ENCODE assay signal across 1 cellular context in genomic region chr14:35112641-35113040, GRCh38.
TF ChIP-seq lines count a peak whose summit lies in the region.

No MANE protein-coding gene starts in this region.

TF ChIP-seq in WTC11, 78 proteins besides CTCF, POLR2A, EP300 and RAD21 (continued from another document):
- no peak for TF ChIP-seq TEAD4 (CRISPR knock-in tag; IDR thresholded peaks at IDR 0.05)
- no peak for TF ChIP-seq ZNF232 (CRISPR knock-in tag; IDR thresholded peaks at IDR 0.05)
- no peak for TF ChIP-seq ZNF396 (CRISPR knock-in tag; IDR thresholded peaks at IDR 0.05; ENCODE audit: borderline replicate concordance)
- TF ChIP-seq SP1 (CRISPR knock-in tag; conservative IDR thresholded peaks at IDR 0.05): no peak
